ENCODE assay signal across 1 cellular context in the genomic region with DNA sequence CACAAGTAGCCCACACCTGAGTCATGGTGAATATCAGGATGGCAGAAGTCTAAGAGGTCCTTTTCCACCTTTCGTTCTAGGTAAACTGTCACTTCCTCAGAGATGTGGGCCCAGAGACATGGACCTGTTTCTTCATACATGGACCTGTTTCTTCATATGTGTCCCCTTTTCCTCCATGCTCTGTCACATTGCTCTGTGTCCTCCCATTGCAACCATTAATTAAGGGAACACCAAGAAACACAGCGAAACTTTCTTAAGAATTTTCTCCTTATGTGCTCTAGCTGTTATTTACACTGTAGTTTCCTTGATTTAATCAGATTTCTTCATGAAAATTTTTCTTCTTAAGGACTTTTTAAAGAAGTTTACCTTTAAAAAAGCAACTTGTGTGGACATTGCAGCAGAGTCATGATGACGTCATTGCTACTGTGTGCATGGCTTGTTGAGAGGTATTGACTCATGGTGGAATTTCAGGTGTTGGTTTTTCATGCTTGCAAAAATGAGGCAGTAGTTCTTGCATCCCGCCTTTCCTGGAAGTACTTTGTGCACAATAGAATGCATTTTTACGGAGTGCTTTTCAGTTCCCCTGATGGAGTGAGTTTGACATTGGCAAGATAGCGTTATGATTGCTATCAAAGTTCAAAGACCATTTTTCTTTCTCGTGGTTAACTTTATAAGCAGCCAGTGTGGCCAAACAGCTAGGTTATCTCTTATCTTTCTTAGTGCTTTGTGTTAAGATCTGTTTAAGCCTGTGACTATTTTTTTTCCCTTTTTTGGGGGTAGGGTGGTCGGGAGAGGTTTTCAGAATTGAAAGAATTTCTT.
TF ChIP-seq lines count a peak whose summit lies in the region.

No MANE protein-coding gene starts in this region.

TF ChIP-seq in K562, 482 proteins besides CTCF, POLR2A, EP300 and RAD21 (continued from another document):
- TF ChIP-seq, protein P1, sequence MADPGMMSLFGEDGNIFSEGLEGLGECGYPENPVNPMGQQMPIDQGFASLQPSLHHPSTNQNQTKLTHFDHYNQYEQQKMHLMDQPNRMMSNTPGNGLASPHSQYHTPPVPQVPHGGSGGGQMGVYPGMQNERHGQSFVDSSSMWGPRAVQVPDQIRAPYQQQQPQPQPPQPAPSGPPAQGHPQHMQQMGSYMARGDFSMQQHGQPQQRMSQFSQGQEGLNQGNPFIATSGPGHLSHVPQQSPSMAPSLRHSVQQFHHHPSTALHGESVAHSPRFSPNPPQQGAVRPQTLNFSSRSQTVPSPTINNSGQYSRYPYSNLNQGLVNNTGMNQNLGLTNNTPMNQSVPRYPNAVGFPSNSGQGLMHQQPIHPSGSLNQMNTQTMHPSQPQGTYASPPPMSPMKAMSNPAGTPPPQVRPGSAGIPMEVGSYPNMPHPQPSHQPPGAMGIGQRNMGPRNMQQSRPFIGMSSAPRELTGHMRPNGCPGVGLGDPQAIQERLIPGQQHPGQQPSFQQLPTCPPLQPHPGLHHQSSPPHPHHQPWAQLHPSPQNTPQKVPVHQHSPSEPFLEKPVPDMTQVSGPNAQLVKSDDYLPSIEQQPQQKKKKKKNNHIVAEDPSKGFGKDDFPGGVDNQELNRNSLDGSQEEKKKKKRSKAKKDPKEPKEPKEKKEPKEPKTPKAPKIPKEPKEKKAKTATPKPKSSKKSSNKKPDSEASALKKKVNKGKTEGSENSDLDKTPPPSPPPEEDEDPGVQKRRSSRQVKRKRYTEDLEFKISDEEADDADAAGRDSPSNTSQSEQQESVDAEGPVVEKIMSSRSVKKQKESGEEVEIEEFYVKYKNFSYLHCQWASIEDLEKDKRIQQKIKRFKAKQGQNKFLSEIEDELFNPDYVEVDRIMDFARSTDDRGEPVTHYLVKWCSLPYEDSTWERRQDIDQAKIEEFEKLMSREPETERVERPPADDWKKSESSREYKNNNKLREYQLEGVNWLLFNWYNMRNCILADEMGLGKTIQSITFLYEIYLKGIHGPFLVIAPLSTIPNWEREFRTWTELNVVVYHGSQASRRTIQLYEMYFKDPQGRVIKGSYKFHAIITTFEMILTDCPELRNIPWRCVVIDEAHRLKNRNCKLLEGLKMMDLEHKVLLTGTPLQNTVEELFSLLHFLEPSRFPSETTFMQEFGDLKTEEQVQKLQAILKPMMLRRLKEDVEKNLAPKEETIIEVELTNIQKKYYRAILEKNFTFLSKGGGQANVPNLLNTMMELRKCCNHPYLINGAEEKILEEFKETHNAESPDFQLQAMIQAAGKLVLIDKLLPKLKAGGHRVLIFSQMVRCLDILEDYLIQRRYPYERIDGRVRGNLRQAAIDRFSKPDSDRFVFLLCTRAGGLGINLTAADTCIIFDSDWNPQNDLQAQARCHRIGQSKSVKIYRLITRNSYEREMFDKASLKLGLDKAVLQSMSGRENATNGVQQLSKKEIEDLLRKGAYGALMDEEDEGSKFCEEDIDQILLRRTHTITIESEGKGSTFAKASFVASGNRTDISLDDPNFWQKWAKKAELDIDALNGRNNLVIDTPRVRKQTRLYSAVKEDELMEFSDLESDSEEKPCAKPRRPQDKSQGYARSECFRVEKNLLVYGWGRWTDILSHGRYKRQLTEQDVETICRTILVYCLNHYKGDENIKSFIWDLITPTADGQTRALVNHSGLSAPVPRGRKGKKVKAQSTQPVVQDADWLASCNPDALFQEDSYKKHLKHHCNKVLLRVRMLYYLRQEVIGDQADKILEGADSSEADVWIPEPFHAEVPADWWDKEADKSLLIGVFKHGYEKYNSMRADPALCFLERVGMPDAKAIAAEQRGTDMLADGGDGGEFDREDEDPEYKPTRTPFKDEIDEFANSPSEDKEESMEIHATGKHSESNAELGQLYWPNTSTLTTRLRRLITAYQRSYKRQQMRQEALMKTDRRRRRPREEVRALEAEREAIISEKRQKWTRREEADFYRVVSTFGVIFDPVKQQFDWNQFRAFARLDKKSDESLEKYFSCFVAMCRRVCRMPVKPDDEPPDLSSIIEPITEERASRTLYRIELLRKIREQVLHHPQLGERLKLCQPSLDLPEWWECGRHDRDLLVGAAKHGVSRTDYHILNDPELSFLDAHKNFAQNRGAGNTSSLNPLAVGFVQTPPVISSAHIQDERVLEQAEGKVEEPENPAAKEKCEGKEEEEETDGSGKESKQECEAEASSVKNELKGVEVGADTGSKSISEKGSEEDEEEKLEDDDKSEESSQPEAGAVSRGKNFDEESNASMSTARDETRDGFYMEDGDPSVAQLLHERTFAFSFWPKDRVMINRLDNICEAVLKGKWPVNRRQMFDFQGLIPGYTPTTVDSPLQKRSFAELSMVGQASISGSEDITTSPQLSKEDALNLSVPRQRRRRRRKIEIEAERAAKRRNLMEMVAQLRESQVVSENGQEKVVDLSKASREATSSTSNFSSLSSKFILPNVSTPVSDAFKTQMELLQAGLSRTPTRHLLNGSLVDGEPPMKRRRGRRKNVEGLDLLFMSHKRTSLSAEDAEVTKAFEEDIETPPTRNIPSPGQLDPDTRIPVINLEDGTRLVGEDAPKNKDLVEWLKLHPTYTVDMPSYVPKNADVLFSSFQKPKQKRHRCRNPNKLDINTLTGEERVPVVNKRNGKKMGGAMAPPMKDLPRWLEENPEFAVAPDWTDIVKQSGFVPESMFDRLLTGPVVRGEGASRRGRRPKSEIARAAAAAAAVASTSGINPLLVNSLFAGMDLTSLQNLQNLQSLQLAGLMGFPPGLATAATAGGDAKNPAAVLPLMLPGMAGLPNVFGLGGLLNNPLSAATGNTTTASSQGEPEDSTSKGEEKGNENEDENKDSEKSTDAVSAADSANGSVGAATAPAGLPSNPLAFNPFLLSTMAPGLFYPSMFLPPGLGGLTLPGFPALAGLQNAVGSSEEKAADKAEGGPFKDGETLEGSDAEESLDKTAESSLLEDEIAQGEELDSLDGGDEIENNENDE (IDR thresholded peaks at IDR 0.05; ENCODE audit: low read depth, low read length): no peak
- TF ChIP-seq JUNB (CRISPR knock-in tag; conservative IDR thresholded peaks at IDR 0.05) (0 out of 2 replicates have a peak, but pooled peaks have one; percentile 41), CREM (IDR thresholded peaks at IDR 0.05; ENCODE audit: low read depth) (peak; percentile 79), ATF1 (CRISPR knock-in tag; IDR thresholded peaks at IDR 0.05) (no peak), ATF1 (tag; IDR thresholded peaks at IDR 0.05) (peak; percentile 88), ATF7 (IDR thresholded peaks at IDR 0.05) (peak; percentile 97), JUN (IDR thresholded peaks at IDR 0.05; ENCODE audit: borderline replicate concordance, low read depth, low read length) (peak; percentile 86), JUN (CRISPR knock-in tag; IDR thresholded peaks at IDR 0.05; ENCODE audit: borderline replicate concordance) (no peak), ZNF717 (CRISPR knock-in tag; IDR thresholded peaks at IDR 0.05) (no peak), JUND (IDR thresholded peaks at IDR 0.05; ENCODE audit: borderline replicate concordance, low read depth, low read length) (peak; percentile 88), JUND (tag; IDR thresholded peaks at IDR 0.05; ENCODE audit: borderline replicate concordance, low read depth, low read length) (peak; percentile 92)
- TF ChIP-seq, protein P2, sequence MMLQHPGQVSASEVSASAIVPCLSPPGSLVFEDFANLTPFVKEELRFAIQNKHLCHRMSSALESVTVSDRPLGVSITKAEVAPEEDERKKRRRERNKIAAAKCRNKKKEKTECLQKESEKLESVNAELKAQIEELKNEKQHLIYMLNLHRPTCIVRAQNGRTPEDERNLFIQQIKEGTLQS (IDR thresholded peaks at IDR 0.05): peak; percentile 98
- TF ChIP-seq, protein P2 (CRISPR knock-in tag; conservative IDR thresholded peaks at IDR 0.05): no peak
